ENCODE assay signal across 8 cellular contexts in the genomic region with DNA sequence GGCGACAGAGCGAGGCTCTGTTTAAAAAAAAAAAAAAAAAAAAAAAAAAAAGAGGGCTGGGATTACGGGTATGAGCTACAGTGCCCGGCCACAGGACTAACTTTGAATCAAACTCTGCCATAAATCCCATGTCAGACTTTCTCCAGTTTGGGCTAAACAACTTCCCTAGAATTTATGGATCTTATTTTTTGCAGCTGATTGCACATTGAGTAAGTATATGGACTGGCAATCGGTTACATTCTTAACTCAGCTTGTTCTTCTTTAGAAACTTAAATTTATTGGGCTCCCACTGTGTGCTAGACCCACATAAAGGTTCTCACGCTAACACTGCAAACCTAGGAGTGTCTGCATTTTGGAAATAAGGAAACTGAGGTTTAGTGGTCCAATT. TPM values are rescaled to one million over a fixed set of nuclear protein-coding genes. Genes with fewer than 3 reads are reported as not detected.
DNase-seq lines count a peak whose midpoint lies in the region; ATAC-seq, FAIRE-seq and TF ChIP-seq lines count a peak whose summit lies in the region.

No MANE protein-coding gene starts in this region.

- H2BK120ac ChIP-seq in mesenchymal stem cell (ENCODE audit: low read depth, low read length), result no peak overlapping the region

- no peak for FAIRE-seq in urothelium cell line (lab: Jason Lieb, UNC)

- H3K27ac Mint-ChIP-seq in activated naive CD4-positive, alpha-beta T cell treated with anti-CD3 and anti-CD28 coated beads, Interleukin-2, amount 50 U/mL, for 24 hours, result peak overlapping the region; percentile 92
- peak overlapping the region; percentile 58 to 87 (median 80) for H3K27ac Mint-ChIP-seq in brain

- DNase-seq in activated naive CD4-positive, alpha-beta T cell (lab: John Stamatoyannopoulos, UW), result no peak
- DNase-seq in mesenchymal stem cell, result no peak
- no peak for DNase-seq in urothelium cell line (ENCODE audit: low spot score)
- no peak for DNase-seq in iPS-NIHi11 (ENCODE audit: low spot score)

- H3K9ac ChIP-seq in mesenchymal stem cell (ENCODE audit: low read length), result peak overlapping the region; percentile 98

- H3K23ac ChIP-seq in mesenchymal stem cell (ENCODE audit: low read length in 2 of 2), result no peak overlapping the region

- H3K18ac ChIP-seq in mesenchymal stem cell (ENCODE audit: low read depth in 1 of 2, low read length in 2 of 2), result peak overlapping the region; percentile 60 to 95

- H3K27me3 Mint-ChIP-seq in activated naive CD4-positive, alpha-beta T cell treated with anti-CD3 and anti-CD28 coated beads, Interleukin-2, amount 50 U/mL, for 24 hours, result no peaks in the 10 kb centered on the region
- peaks cover 5% of the 10 kb centered on the region for H3K27me3 Mint-ChIP-seq in brain

- ATAC-seq in activated CD4-positive, CD25-positive, alpha-beta regulatory T cell treated with anti-CD3 and anti-CD28 coated beads, Interleukin-2, amount 50 U/mL, for 24 hours, result no peak

- no peak overlapping the region for H2BK15ac ChIP-seq in mesenchymal stem cell (ENCODE audit: low read depth, poor library complexity, severe bottlenecking)

- no peaks in the 10 kb centered on the region for H3K27me3 ChIP-seq in mesenchymal stem cell (ENCODE audit: control insufficient read depth in 1 of 2, insufficient read depth in 1 of 2, low read length in 2 of 2)

- no peak overlapping the region for H2BK5ac ChIP-seq in mesenchymal stem cell (ENCODE audit: low read depth, low read length, poor library complexity, severe bottlenecking)

- H3K36me3 Mint-ChIP-seq in activated naive CD4-positive, alpha-beta T cell treated with anti-CD3 and anti-CD28 coated beads, Interleukin-2, amount 50 U/mL, for 24 hours, result no peaks in the 10 kb centered on the region
- peaks cover 19% of the 10 kb centered on the region for H3K36me3 Mint-ChIP-seq in brain

- H4K91ac ChIP-seq in mesenchymal stem cell (ENCODE audit: low read length), result peak overlapping the region; percentile 8

- H3K4me1 ChIP-seq in mesenchymal stem cell (ENCODE audit: control insufficient read depth, insufficient read depth, low read depth, low read length) (peaks cover 5% of the 10 kb centered on the region), urinary bladder (ENCODE audit: insufficient read depth) (no peaks in the 10 kb centered on the region)

- peaks cover 2% of the 10 kb centered on the region for H3K79me1 ChIP-seq in mesenchymal stem cell (replicated peaks; ENCODE audit: low read length, poor library complexity, severe bottlenecking)

- H2AFZ ChIP-seq in mesenchymal stem cell (ENCODE audit: low read depth, low read length), result peak overlapping the region; percentile 60

- H3K9me3 ChIP-seq in mesenchymal stem cell (ENCODE audit: control insufficient read depth, low read length), result no peaks in the 10 kb centered on the region

- WGBS in mesenchymal stem cell, result 87% methylated on average over 3 of the region's 6 CpGs
- 70% methylated on average over 6 of the region's 6 CpGs for WGBS in urinary bladder

- H3K27ac ChIP-seq in mesenchymal stem cell (ENCODE audit: low read length, poor library complexity, severe bottlenecking) (no peak overlapping the region), urinary bladder (ENCODE audit: low read depth) (peak overlapping the region; percentile 98)

- TF ChIP-seq CTCF in brain (conservative IDR thresholded peaks at IDR 0.05), result no peak

- H3K9me3 Mint-ChIP-seq in activated naive CD4-positive, alpha-beta T cell treated with anti-CD3 and anti-CD28 coated beads, Interleukin-2, amount 50 U/mL, for 24 hours, result no peaks in the 10 kb centered on the region
- H3K9me3 Mint-ChIP-seq in brain, result no peaks in the 10 kb centered on the region

- peaks cover 41% of the 10 kb centered on the region for H3K4me1 Mint-ChIP-seq in activated naive CD4-positive, alpha-beta T cell treated with anti-CD3 and anti-CD28 coated beads, Interleukin-2, amount 50 U/mL, for 24 hours
- H3K4me1 Mint-ChIP-seq in brain, result peaks cover 48% of the 10 kb centered on the region

- no peak overlapping the region for H2AK5ac ChIP-seq in mesenchymal stem cell (ENCODE audit: low read length, severe bottlenecking)

- no peak overlapping the region for H3K14ac ChIP-seq in mesenchymal stem cell (ENCODE audit: low read length in 2 of 2)

- H4K8ac ChIP-seq in mesenchymal stem cell (ENCODE audit: low read length), result peak overlapping the region; percentile 67

- H3K4me2 ChIP-seq in mesenchymal stem cell (ENCODE audit: low read length, poor library complexity, severe bottlenecking), result peak overlapping the region; percentile 48

- H3K4me3 ChIP-seq in mesenchymal stem cell (ENCODE audit: insufficient read depth in 1 of 2, low read depth in 1 of 2, low read length in 2 of 2) (peak overlapping the region in 1 of 2 experiments; percentile 92), urinary bladder (ENCODE audit: low read depth, low read length) (peak overlapping the region; percentile 98)

- H3K36me3 ChIP-seq in mesenchymal stem cell (ENCODE audit: control insufficient read depth in 1 of 2, insufficient read depth in 2 of 2, low read depth in 1 of 2, low read length in 2 of 2) (peaks cover 4 to 16% of the 10 kb centered on the region in 2 experiments), urinary bladder (ENCODE audit: insufficient read depth) (no peaks in the 10 kb centered on the region)

- no peak overlapping the region for H2BK12ac ChIP-seq in mesenchymal stem cell (ENCODE audit: low read length in 2 of 2)

- H3K4me3 Mint-ChIP-seq in activated naive CD4-positive, alpha-beta T cell treated with anti-CD3 and anti-CD28 coated beads, Interleukin-2, amount 50 U/mL, for 24 hours, result peak overlapping the region; percentile 84
- peak overlapping the region; percentile 80 to 84 (median 82) for H3K4me3 Mint-ChIP-seq in brain

- peak overlapping the region; percentile 3 to 81 for H3K4ac ChIP-seq in mesenchymal stem cell (ENCODE audit: low read depth in 1 of 2, low read length in 2 of 2)

RNA-seq across cellular contexts. Expression of a gene that starts 0.8 kb away (rescaled TPM):
- 30.6 TPM for polyA plus RNA-seq in brain (ENCODE audit: insufficient read depth, low read depth, low replicate concordance)
- polyA plus RNA-seq in mesenchymal stem cell (2013, experiment 1 of 2), result 37.0 TPM
- polyA plus RNA-seq in mesenchymal stem cell (2013, experiment 2 of 2), result 40.1 TPM
- 62.5 TPM for total RNA-seq in urinary bladder
- polyA plus RNA-seq in urinary bladder, result 19.3 TPM

RNA-seq across cellular contexts. Expression of a gene that starts 39.8 kb away (rescaled TPM):
- polyA plus RNA-seq in brain (ENCODE audit: insufficient read depth, low read depth, low replicate concordance) (4.1 TPM), urinary bladder (4.0 TPM)
- polyA plus RNA-seq in mesenchymal stem cell (2013, experiment 1 of 2), result 4.4 TPM
- polyA plus RNA-seq in mesenchymal stem cell (2013, experiment 2 of 2), result 3.9 TPM
- total RNA-seq in urinary bladder, result 4.9 TPM
